ENCODE assay signal across 26 cellular contexts in the genomic region with DNA sequence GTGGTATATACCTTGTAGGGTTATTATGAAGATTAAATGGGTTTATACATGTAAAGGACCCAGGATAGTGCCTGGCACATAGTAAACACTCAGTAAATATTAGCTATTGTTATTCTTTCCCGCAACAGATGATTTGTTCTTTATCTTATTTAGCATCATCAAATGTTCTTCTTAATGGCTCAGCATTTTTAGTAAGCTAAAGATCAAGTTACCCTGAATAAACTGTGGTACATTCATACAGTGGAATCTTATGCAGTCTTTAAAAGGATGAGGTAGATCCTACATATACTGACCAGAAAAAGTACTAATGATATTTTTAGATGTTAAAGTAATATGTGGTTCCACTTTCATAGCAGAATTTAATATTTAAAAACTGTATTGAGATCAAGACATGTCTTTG.
"Had no signal": no experiment of that assay in that cellular context is flagged by ENCODE, and none has a peak within 500 bp of the region (broad histone marks: within the 10 kb centered on the region; RNA-seq: fewer than 3 reads in every experiment).

No MANE protein-coding gene starts in this region.

- H3K27ac Mint-ChIP-seq: activated B cell treated with CpG ODN at 0.5 μM for 24 hours; activated CD4-positive, alpha-beta T cell treated with anti-CD3 and anti-CD28 coated beads, Interleukin-2, amount 10 ng/mL, durations not matched to agents 24 days and 14 days; activated CD8-positive, alpha-beta memory T cell treated with anti-CD3 and anti-CD28 coated beads, Interleukin-2, amount 10 ng/mL, durations not matched to agents 7 days and 5 days; activated naive CD4-positive, alpha-beta T cell treated with anti-CD3 and anti-CD28 coated beads, Interleukin-2, amount 50 U/mL, for 24 hours; activated T-cell treated with anti-CD3 and anti-CD28 coated beads, Interleukin-2, amount 50 U/mL, for 24 hours; IgD-negative memory B cell; T-cell had no signal

- H3K9ac ChIP-seq: KMS-11 had no signal

- H3K36me3 Mint-ChIP-seq: activated CD8-positive, alpha-beta memory T cell treated with anti-CD3 and anti-CD28 coated beads, Interleukin-2, amount 10 ng/mL, durations not matched to agents 7 days and 5 days; activated naive CD4-positive, alpha-beta T cell treated with anti-CD3 and anti-CD28 coated beads, Interleukin-2, amount 50 U/mL, for 24 hours; IgD-negative memory B cell; T-cell had no signal

- ATAC-seq: activated CD8-positive, alpha-beta memory T cell treated with anti-CD3 and anti-CD28 coated beads, Interleukin-2, amount 10 ng/mL, durations not matched to agents 7 days and 5 days; T-cell had no signal

- DNase-seq: activated B cell treated with CpG ODN at 0.5 μM for 24 hours; activated CD4-positive, alpha-beta T cell treated with anti-CD3 and anti-CD28 coated beads for 1 hour; activated CD4-positive, alpha-beta T cell treated with anti-CD3 and anti-CD28 coated beads, Interleukin-2, amount 10 ng/mL, durations not matched to agents 24 days and 14 days; activated CD4-positive, alpha-beta T cell treated with anti-CD3 and anti-CD28 coated beads, Interleukin-2, amount 50 U/mL, for 48 hours; activated CD8-positive, alpha-beta memory T cell treated with anti-CD3 and anti-CD28 coated beads, Interleukin-2, amount 10 ng/mL, durations not matched to agents 7 days and 5 days; activated effector memory CD4-positive, alpha-beta T cell treated with Interleukin-2 at 50 U/mL for 16 hours; activated naive CD4-positive, alpha-beta T cell; activated T-cell treated with anti-CD3 and anti-CD28 coated beads, Interleukin-2, amount 50 U/mL, for 24 hours; aorta; MG63; MV-4-11; NCI-H1417 treated with DMSO at 0.1 percent for 48 hours; NCI-H1694; NCI-H2029; NCI-H2107; NCI-H345; NCI-H510A treated with DMSO at 0.1 percent for 48 hours; SHP77; T-cell; T-helper 2 cell; T1000 had no signal

- H3K4me2 ChIP-seq: KMS-11 had no signal

- H3K4me3 ChIP-seq: MG63 had no signal

- H3K36me3 ChIP-seq: MG63 had no signal

- FAIRE-seq: TTC549 had no signal

- H3K27me3 ChIP-seq: MG63 had no signal

- H3K9me3 ChIP-seq: MG63 had no signal

- H3K4me3 Mint-ChIP-seq: activated B cell treated with CpG ODN at 0.5 μM for 24 hours; activated CD4-positive, alpha-beta T cell treated with anti-CD3 and anti-CD28 coated beads, Interleukin-2, amount 10 ng/mL, durations not matched to agents 24 days and 14 days; activated CD8-positive, alpha-beta memory T cell treated with anti-CD3 and anti-CD28 coated beads, Interleukin-2, amount 10 ng/mL, durations not matched to agents 7 days and 5 days; activated naive CD4-positive, alpha-beta T cell treated with anti-CD3 and anti-CD28 coated beads, Interleukin-2, amount 50 U/mL, for 24 hours; activated T-cell treated with anti-CD3 and anti-CD28 coated beads, Interleukin-2, amount 50 U/mL, for 24 hours; activated T-helper 1 cell treated with anti-CD3 and anti-CD28 coated beads, Interleukin-12 subunit alpha, Interleukin-12 subunit beta, Interleukin-2, Interleukin-4 antibody, amounts not matched to agents 30 ng/mL and 10 ng/mL and 1 ng/mL, durations not matched to agents 14 hours and 24 hours and 36 hours; IgD-negative memory B cell; T-cell had no signal

- H3K9me3 Mint-ChIP-seq: activated B cell treated with CpG ODN at 0.5 μM for 24 hours; activated CD4-positive, alpha-beta T cell treated with anti-CD3 and anti-CD28 coated beads, Interleukin-2, amount 10 ng/mL, durations not matched to agents 24 days and 14 days; activated naive CD4-positive, alpha-beta T cell treated with anti-CD3 and anti-CD28 coated beads, Interleukin-2, amount 50 U/mL, for 24 hours; activated T-cell treated with anti-CD3 and anti-CD28 coated beads, Interleukin-2, amount 50 U/mL, for 24 hours; activated T-helper 1 cell treated with anti-CD3 and anti-CD28 coated beads, Interleukin-12 subunit alpha, Interleukin-12 subunit beta, Interleukin-2, Interleukin-4 antibody, amounts not matched to agents 30 ng/mL and 10 ng/mL and 1 ng/mL, durations not matched to agents 14 hours and 24 hours and 36 hours; IgD-negative memory B cell; T-cell had no signal

- H3K27me3 Mint-ChIP-seq: activated B cell treated with CpG ODN at 0.5 μM for 24 hours; activated naive CD4-positive, alpha-beta T cell treated with anti-CD3 and anti-CD28 coated beads, Interleukin-2, amount 50 U/mL, for 24 hours; IgD-negative memory B cell; T-cell had no signal

- H3K27ac ChIP-seq: KMS-11 had no signal
